1 cellular context compared by ENCODE assay signal in genomic region chr1:21888500-21888899, GRCh38.
TF ChIP-seq lines count a peak whose summit lies in the region.

No MANE protein-coding gene starts in this region.

TF ChIP-seq in K562, 482 proteins besides CTCF, POLR2A, EP300 and RAD21:
- TF ChIP-seq ZBTB33 (CRISPR knock-in tag; IDR thresholded peaks at IDR 0.05): peak; percentile 90
- no peak for TF ChIP-seq ZNF75A (CRISPR knock-in tag; IDR thresholded peaks at IDR 0.05)
- no peak for TF ChIP-seq TAF9B (IDR thresholded peaks at IDR 0.05; ENCODE audit: partially characterized antibody)
- no peak for TF ChIP-seq CEBPB (tag; IDR thresholded peaks at IDR 0.05)
- no peak for TF ChIP-seq ETV1 (tag; conservative IDR thresholded peaks at IDR 0.05; ENCODE audit: low read depth)
- TF ChIP-seq KHSRP (IDR thresholded peaks at IDR 0.05): no peak
- TF ChIP-seq ZNF253 (CRISPR knock-in tag; conservative IDR thresholded peaks at IDR 0.05): no peak
- 0 out of 2 replicates have a peak, but pooled peaks have one; percentile 17 for TF ChIP-seq POLR2G (IDR thresholded peaks at IDR 0.05; ENCODE audit: low read depth, low read length)
